10 cellular contexts compared by ENCODE assay signal in the genomic region with DNA sequence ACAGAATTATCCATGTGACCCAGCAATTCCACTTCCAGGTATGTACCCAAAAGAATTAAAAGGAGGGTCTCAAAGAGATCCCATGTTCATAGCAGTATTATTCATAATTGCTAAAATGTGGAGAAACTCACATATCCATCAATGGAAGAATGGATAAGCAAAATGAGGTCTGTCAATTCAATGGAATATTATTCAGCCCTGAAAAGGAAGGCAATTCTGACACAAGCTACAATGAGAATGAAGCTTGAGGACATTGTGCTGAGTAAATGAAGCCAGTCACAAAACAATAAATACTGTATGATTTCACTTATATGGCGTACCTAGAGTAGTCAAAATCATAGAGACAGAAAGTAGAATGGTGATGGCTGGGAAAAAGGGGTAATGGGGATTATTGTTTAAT. TPM values are rescaled to one million over a fixed set of nuclear protein-coding genes. Genes with fewer than 3 reads are reported as not detected.
"Had no signal": no experiment of that assay in that cellular context is flagged by ENCODE, and none has a peak within 500 bp of the region (broad histone marks: within the 10 kb centered on the region; RNA-seq: fewer than 3 reads in every experiment).

No MANE protein-coding gene starts in this region.

- H3K9ac ChIP-seq: GM23248 had no signal

- ATAC-seq: GM23338, HCT116 had no signal

- H3K9me3 ChIP-seq: HAP-1 had no signal

- H3K4me3 ChIP-seq: GM23248, GM23338, HAP-1 had no signal

- H3K27ac ChIP-seq: GM23248 had no signal

- FAIRE-seq: H54 had no signal

- DNase-seq: GM23248, GOT3, H7, H9, HCEC 1CT, HFFc6 had no signal

- H2AFZ ChIP-seq: GM23248, GM23338 had no signal

- H3K4me2 ChIP-seq: GM23338 had no signal

- H3K36me3 ChIP-seq: HAP-1 had no signal

- H3K4me1 ChIP-seq: HAP-1 had no signal

RNA-seq across cellular contexts. Expression of a gene that starts 19.4 kb away (rescaled TPM):
- total RNA-seq: GM23248, HFFc6 had no signal
- polyA plus RNA-seq: GM23248 had no signal
